ENCODE assay signal across 28 cellular contexts in genomic region chr17:68433911-68434503, GRCh38. TPM values are rescaled to one million over a fixed set of nuclear protein-coding genes. Genes with fewer than 3 reads are reported as not detected.
DNase-seq lines count a peak whose midpoint lies in the region; ATAC-seq and TF ChIP-seq lines count a peak whose summit lies in the region.
"Had no signal": no experiment of that assay in that cellular context is flagged by ENCODE, and none has a peak within 500 bp of the region (broad histone marks: within the 10 kb centered on the region; RNA-seq: fewer than 3 reads in every experiment).

No MANE protein-coding gene starts in this region.

- H4K5ac ChIP-seq in mesendoderm (ENCODE audit: low read length), result no peak overlapping the region

- H2BK5ac ChIP-seq in mesendoderm (ENCODE audit: low read length), result no peak overlapping the region

- H3K36me3 ChIP-seq in heart left ventricle, result peaks cover 2 to 86% (median 72%) of the 10 kb centered on the region in 9 donors
- H3K36me3 ChIP-seq in mesendoderm (ENCODE audit: control insufficient read depth, insufficient read depth, low read length), result no peaks in the 10 kb centered on the region

- no peak overlapping the region for H3K4me2 ChIP-seq in mesendoderm (ENCODE audit: low read length)

- no peak overlapping the region for H2BK120ac ChIP-seq in mesendoderm (ENCODE audit: low read depth, low read length)

- ATAC-seq in heart left ventricle, result no peak
- ATAC-seq: CD8-positive, alpha-beta T cell; left lobe of liver; naive thymus-derived CD4-positive, alpha-beta T cell had no signal

- H3K4ac ChIP-seq in mesendoderm (ENCODE audit: low read depth, low read length), result no peak overlapping the region

- intact Hi-C loops in heart left ventricle (cut with DNase I) (loop anchor here in 3 of 10 donors (10.0 kb wide), 2 partner anchors 169 to 259 kb away; no protein-coding TSS in a partner anchor), cardiac septum (cut with DNase I) (loop anchor here (10.0 kb wide), 1 partner anchor 259 kb away; no protein-coding TSS in a partner anchor), head of caudate nucleus (cut with DNase I) (loop anchor here (10.0 kb wide), 1 partner anchor 139 kb away; the partner anchor contains the start of genes ARSG and SLC16A6)

- no peak overlapping the region for H2BK15ac ChIP-seq in mesendoderm (replicated peaks; ENCODE audit: low read depth)

- TF ChIP-seq CTCF in heart left ventricle (IDR thresholded peaks at IDR 0.05), result no peak

- no peaks in the 10 kb centered on the region for H3K79me1 ChIP-seq in mesendoderm (ENCODE audit: low read length)

- H3K56ac ChIP-seq in mesendoderm (ENCODE audit: low read length), result no peak overlapping the region

- no peak overlapping the region for H4K8ac ChIP-seq in mesendoderm (ENCODE audit: low read depth, low read length)

- H3K27ac ChIP-seq in heart left ventricle (peak overlapping the region in 8 of 12 donors; percentile 26 to 57 (median 41)), mesendoderm (ENCODE audit: low read depth, low read length) (no peak overlapping the region)
- H3K27ac ChIP-seq: neutrophil, prostate gland, SJSA1 had no signal

- H3K23ac ChIP-seq in mesendoderm (ENCODE audit: low read length), result no peak overlapping the region

- no peaks in the 10 kb centered on the region for H3K79me2 ChIP-seq in mesendoderm (ENCODE audit: control insufficient read depth, insufficient read depth, low read length)

- WGBS in heart left ventricle, 4 donors, result 70 to 79% (median 75%) methylated on average over 9 to 12 of the region's 12 CpGs
- WGBS in mesendoderm (ENCODE audit: extremely low coverage, insufficient coverage, low lambda C conversion rate), result no CpG with 5 or more reads among the region's 12 CpGs

- H3K27me3 ChIP-seq in heart left ventricle (no peaks in the 10 kb centered on the region), mesendoderm (ENCODE audit: insufficient read depth, low read length, poor library complexity) (no peaks in the 10 kb centered on the region)
- H3K27me3 ChIP-seq: neutrophil, SJSA1, testis had no signal

- H3K18ac ChIP-seq in mesendoderm (ENCODE audit: low read length), result no peak overlapping the region

- no peak for DNase-seq in heart left ventricle
- no peak for DNase-seq in cardiac septum (ENCODE audit: low spot score)
- DNase-seq in head of caudate nucleus, result peak in 28 of 42 donors; percentile 15 to 76 (median 51)
- DNase-seq in putamen (ENCODE audit: low spot score), result peak; percentile 38
- DNase-seq in DMS53 (lab: John Stamatoyannopoulos, UW), result no peak
- DNase-seq in DMS153 treated with DMSO at 0.1 percent for 48 hours (lab: John Stamatoyannopoulos, UW; ENCODE audit: unreplicated experiment), result no peak
- DNase-seq in mesendoderm, result no peak
- DNase-seq: ACHN; activated T-cell treated with anti-CD3 and anti-CD28 coated beads, Interleukin-2, amount 50 U/mL, for 48 hours; dermis blood vessel endothelial cell; HFFc6; hippocampal formation; mesenchymal stem cell; MV-4-11; naive thymus-derived CD4-positive, alpha-beta T cell; NCI-H1436 treated with DMSO at 0.1 percent for 48 hours; NCI-H2081 treated with DMSO at 0.1 percent for 48 hours; NCI-H446; NCI-H82; stimulated activated naive CD4-positive, alpha-beta T cell; T-helper 9 cell; testis had no signal

- H3K4me3 ChIP-seq in heart left ventricle, result no peak overlapping the region
- H3K4me3 ChIP-seq in mesendoderm (ENCODE audit: low read length), result no peak overlapping the region
- H3K4me3 ChIP-seq: prostate gland, SJSA1, skin epidermis, testis had no signal

- no peaks in the 10 kb centered on the region for H3K9me3 ChIP-seq in heart left ventricle
- H3K9me3 ChIP-seq: prostate gland, SJSA1, testis had no signal

- H2AK5ac ChIP-seq in mesendoderm (ENCODE audit: low read length), result no peak overlapping the region

- TF ChIP-seq POLR2A in heart left ventricle (IDR thresholded peaks at IDR 0.05), result no peak

- H3K4me1 ChIP-seq in heart left ventricle (peaks cover 0 to 57% (median 32%) of the 10 kb centered on the region in 12 donors), mesendoderm (ENCODE audit: control insufficient read depth, low read depth, low read length) (no peaks in the 10 kb centered on the region)

- no peak overlapping the region for H3K9ac ChIP-seq in mesendoderm (ENCODE audit: low read length)

RNA-seq across cellular contexts. Expression of gene WIPI1, which starts 23.3 kb away (rescaled TPM):
- total RNA-seq in heart left ventricle (100 to 1,000 TPM in 5 of 9 donors, 10 to 100 TPM in 4; 68.6 to 145 (median 103) TPM), cardiac septum (148 TPM)
- polyA plus RNA-seq in heart left ventricle, result 100 to 1,000 TPM in 1 of 2 donors, 10 to 100 TPM in 1; 57.1 to 128 TPM
- 10.7 TPM for polyA plus RNA-seq in mesendoderm (2013, experiment 1 of 2)
- polyA plus RNA-seq in mesendoderm (2013, experiment 2 of 2), result 11.0 TPM

Comparison
In these comparisons a context has a peak if more than half of its experiments do, and no peak if none do; other contexts are left out.
1. DNase-seq: peak in head of caudate nucleus (28 of 42) and putamen (single experiment); none in heart left ventricle (0 of 5), cardiac septum (single experiment), DMS53 (single experiment), DMS153 treated with DMSO at 0.1 percent for 48 hours (single experiment) and mesendoderm (single experiment).